Comparison of ENCODE assay signal across 21 cellular contexts in the genomic region with DNA sequence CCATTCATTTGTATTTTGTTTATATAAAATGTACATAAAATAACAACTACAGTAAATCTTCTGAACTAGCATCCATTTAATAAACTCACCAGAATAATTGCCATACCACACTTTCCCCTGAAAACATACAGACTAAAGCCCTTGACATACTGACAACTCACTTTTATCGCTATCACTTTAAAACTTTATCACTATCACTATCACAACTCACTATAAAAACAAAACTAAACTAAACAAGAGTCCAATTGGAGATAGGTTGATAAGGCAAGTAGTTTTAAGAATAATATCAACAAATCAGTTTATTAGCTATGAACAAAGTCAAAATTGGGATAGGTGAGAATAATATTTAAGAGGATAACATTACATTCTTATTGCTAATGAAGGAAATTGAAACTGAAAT.
"Had no signal": no experiment of that assay in that cellular context is flagged by ENCODE, and none has a peak within 500 bp of the region (broad histone marks: within the 10 kb centered on the region; RNA-seq: fewer than 3 reads in every experiment).

No MANE protein-coding gene starts in this region.

- H3K4me1 Mint-ChIP-seq: endodermal cell had no signal

- DNase-seq: colonic mucosa; cortex of kidney; dermis blood vessel endothelial cell; dorsolateral prefrontal cortex; effector CD4-positive, alpha-beta T cell; effector CD8-positive, alpha-beta T cell; effector memory CD4-positive, alpha-beta T cell; effector memory CD8-positive, alpha-beta T cell; endodermal cell; erythroblast; esophagus squamous epithelium; foreskin fibroblast; foreskin keratinocyte; foreskin melanocyte; gastrocnemius medialis; glutamatergic neuron; head of caudate nucleus; heart left ventricle; heart right ventricle had no signal

- H3K27ac Mint-ChIP-seq: dendritic cell treated with granulocyte-macrophage colony-stimulating factor and Interleukin-4, amounts not matched to agents 40 ng/mL and 50 ng/mL, for 4 days; effector memory CD8-positive, alpha-beta T cell; endodermal cell had no signal

- FAIRE-seq: endothelial cell of umbilical vein had no signal

- H3K9me3 Mint-ChIP-seq: endodermal cell had no signal

- H3K27me3 Mint-ChIP-seq: dendritic cell treated with granulocyte-macrophage colony-stimulating factor and Interleukin-4, amounts not matched to agents 40 ng/mL and 50 ng/mL, for 4 days; effector memory CD8-positive, alpha-beta T cell had no signal

- H3K4me3 Mint-ChIP-seq: dendritic cell treated with granulocyte-macrophage colony-stimulating factor and Interleukin-4, amounts not matched to agents 40 ng/mL and 50 ng/mL, for 4 days; effector memory CD8-positive, alpha-beta T cell; endodermal cell had no signal
